ENCODE assay signal across 14 cellular contexts in the genomic region with DNA sequence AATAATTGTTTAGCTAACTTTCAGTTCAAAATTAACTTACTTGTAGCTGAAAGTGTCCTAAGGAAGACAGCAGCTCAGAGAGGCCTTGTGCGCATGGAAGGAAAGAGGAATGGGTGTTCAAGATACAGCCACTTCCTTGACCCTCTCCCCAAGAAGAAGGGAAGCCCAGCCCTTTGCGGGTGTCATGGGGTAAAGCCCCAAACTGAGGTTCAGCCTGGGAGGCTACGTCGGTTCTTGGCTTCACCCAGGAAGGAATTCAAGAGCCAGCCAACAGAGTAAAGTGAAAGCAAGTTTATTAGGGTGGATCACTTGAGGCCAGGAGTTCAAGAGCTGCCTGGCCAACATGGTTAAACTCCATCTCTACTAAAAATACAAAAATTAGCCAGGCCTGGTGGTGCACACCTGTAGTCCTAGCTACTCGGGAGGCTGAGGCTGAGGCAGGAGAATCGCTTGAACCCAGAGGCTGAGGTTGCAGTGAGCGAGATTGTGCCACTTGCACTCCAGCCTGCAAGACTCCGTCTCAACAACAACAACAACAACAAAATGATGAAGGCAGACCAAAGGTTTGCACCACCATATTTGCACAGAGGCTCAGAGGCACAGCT. TPM values are rescaled to one million over a fixed set of nuclear protein-coding genes. Genes with fewer than 3 reads are reported as not detected.
DNase-seq lines count a peak whose midpoint lies in the region; ATAC-seq and TF ChIP-seq lines count a peak whose summit lies in the region.
"Had no signal": no experiment of that assay in that cellular context is flagged by ENCODE, and none has a peak within 500 bp of the region (broad histone marks: within the 10 kb centered on the region; RNA-seq: fewer than 3 reads in every experiment).

No MANE protein-coding gene starts in this region.

- WGBS in tibial nerve, 2 donors = 86 to 88% methylated on average over 8 of the region's 8 CpGs

- TF ChIP-seq EP300 in tibial nerve (IDR thresholded peaks at IDR 0.05) = no peak

- H3K9me3 ChIP-seq in mucosa of descending colon = no peaks in the 10 kb centered on the region
- H3K9me3 ChIP-seq in tibial nerve = no peaks in the 10 kb centered on the region
- H3K9me3 ChIP-seq: thyroid gland had no signal

- in situ Hi-C loops in brain microvascular endothelial cell (cut with HindIII; ENCODE audit: low pct_ligation_motif_present, low sequenced_read_pairs) = no loop called here

- H3K9me3 Mint-ChIP-seq in activated naive CD4-positive, alpha-beta T cell treated with anti-CD3 and anti-CD28 coated beads, Interleukin-2, amount 50 U/mL, for 24 hours = no peaks in the 10 kb centered on the region

- H3K27me3 ChIP-seq in brain microvascular endothelial cell (replicated peaks) (no peaks in the 10 kb centered on the region), tibial nerve (peaks cover 0 to 10% of the 10 kb centered on the region in 2 donors)
- H3K27me3 ChIP-seq: thyroid gland had no signal

- H3K4me1 ChIP-seq in mucosa of descending colon (ENCODE audit: low read depth) (peaks cover 29% of the 10 kb centered on the region), tibial nerve (peaks cover 0 to 28% (median 13%) of the 10 kb centered on the region in 4 donors)

- peaks cover 2% of the 10 kb centered on the region for H3K36me3 Mint-ChIP-seq in activated naive CD4-positive, alpha-beta T cell treated with anti-CD3 and anti-CD28 coated beads, Interleukin-2, amount 50 U/mL, for 24 hours

- H3K36me3 ChIP-seq in brain microvascular endothelial cell (replicated peaks) (no peaks in the 10 kb centered on the region), mucosa of descending colon (ENCODE audit: low read depth) (no peaks in the 10 kb centered on the region), tibial nerve (no peaks in the 10 kb centered on the region)
- H3K36me3 ChIP-seq: thyroid gland had no signal

- H3K27me3 Mint-ChIP-seq in activated naive CD4-positive, alpha-beta T cell treated with anti-CD3 and anti-CD28 coated beads, Interleukin-2, amount 50 U/mL, for 24 hours = peaks cover 44% of the 10 kb centered on the region

- no peak for TF ChIP-seq POLR2A in tibial nerve (IDR thresholded peaks at IDR 0.05)

- no peak overlapping the region for H3K4me3 ChIP-seq in brain microvascular endothelial cell (ENCODE audit: low read depth, low read length)
- H3K4me3 ChIP-seq in mucosa of descending colon = no peak overlapping the region
- no peak overlapping the region for H3K4me3 ChIP-seq in tibial nerve

- H3K27ac ChIP-seq in brain microvascular endothelial cell (peak overlapping the region; percentile 77), tibial nerve (peak overlapping the region in 3 of 4 donors; percentile 9 to 53 (median 31))
- H3K27ac ChIP-seq: thyroid gland had no signal

- ATAC-seq in mucosa of descending colon (peak; percentile 6), GM18867 (IDR thresholded peaks at IDR 0.05; ENCODE audit: unreplicated experiment) (no peak), GM19023 (IDR thresholded peaks at IDR 0.05; ENCODE audit: unreplicated experiment) (no peak)
- ATAC-seq: activated CD4-positive, alpha-beta T cell treated with anti-CD3 and anti-CD28 coated beads for 36 hours had no signal

- intact Hi-C loops in mucosa of descending colon (cut with DNase I, micrococcal nuclease) = no loop called here

- H3K4me1 Mint-ChIP-seq in activated naive CD4-positive, alpha-beta T cell treated with anti-CD3 and anti-CD28 coated beads, Interleukin-2, amount 50 U/mL, for 24 hours = peaks cover 11% of the 10 kb centered on the region

- TF ChIP-seq CTCF in brain microvascular endothelial cell (IDR thresholded peaks at IDR 0.05; ENCODE audit: low read depth, low read length, missing control alignments) (no peak), mucosa of descending colon (IDR thresholded peaks at IDR 0.05) (no peak), tibial nerve (IDR thresholded peaks at IDR 0.05) (no peak)

- peak overlapping the region; percentile 43 for H3K4me3 Mint-ChIP-seq in activated naive CD4-positive, alpha-beta T cell treated with anti-CD3 and anti-CD28 coated beads, Interleukin-2, amount 50 U/mL, for 24 hours
- H3K4me3 Mint-ChIP-seq: activated CD4-positive, alpha-beta T cell treated with anti-CD3 and anti-CD28 coated beads for 36 hours; B cell had no signal

- no peak overlapping the region for H3K27ac Mint-ChIP-seq in activated naive CD4-positive, alpha-beta T cell treated with anti-CD3 and anti-CD28 coated beads, Interleukin-2, amount 50 U/mL, for 24 hours
- H3K27ac Mint-ChIP-seq: activated CD4-positive, alpha-beta T cell treated with anti-CD3 and anti-CD28 coated beads for 36 hours; B cell had no signal

- DNase-seq in activated naive CD4-positive, alpha-beta T cell treated with anti-CD3 and anti-CD28 coated beads, Interleukin-2, amount 50 U/mL, for 16 hours = no peak
- no peak for DNase-seq in brain microvascular endothelial cell
- DNase-seq in mucosa of descending colon = peak in 2 of 3 donors; percentile 37 to 44
- DNase-seq in tibial nerve (ENCODE audit: low spot score in 2 of 2) = peak in 1 of 2 donors; percentile 4
- DNase-seq in LoVo (ENCODE audit: low spot score) = no peak
- DNase-seq: activated CD4-positive, alpha-beta T cell treated with anti-CD3 and anti-CD28 coated beads for 36 hours; mammary epithelial cell; NCI-H2029 treated with DMSO at 0.1 percent for 48 hours; SHP77 had no signal

RNA-seq across cellular contexts. Expression of gene GPRIN2, which starts 15.9 kb away (rescaled TPM):
- total RNA-seq in mucosa of descending colon (10 to 100 TPM; 17.2 to 58.7 (median 40.7) TPM), tibial nerve (1 to 10 TPM in 3 of 4 donors, under 1 TPM in 1; 0.98 to 2.8 (median 2.3) TPM)
- total RNA-seq: activated CD4-positive, alpha-beta T cell treated with anti-CD3 and anti-CD28 coated beads for 36 hours; B cell had no signal

RNA-seq across cellular contexts. Expression of gene SYT15, which starts 38.4 kb away (rescaled TPM):
- total RNA-seq in mucosa of descending colon = 1 to 10 TPM; 1.4 to 3.2 (median 2.3) TPM
- total RNA-seq in tibial nerve = 10 to 100 TPM in 1 of 4 donors, 1 to 10 TPM in 3; 4.2 to 11.0 (median 6.9) TPM

Comparison
In these comparisons a context has a peak if more than half of its experiments do, and no peak if none do; other contexts are left out.
1. DNase-seq: peak in mucosa of descending colon (2 of 3); none in activated naive CD4-positive, alpha-beta T cell treated with anti-CD3 and anti-CD28 coated beads, Interleukin-2, amount 50 U/mL, for 16 hours (single experiment), brain microvascular endothelial cell (single experiment) and LoVo (single experiment).
2. RNA of gene GPRIN2, which starts 15.9 kb away (total RNA-seq): 17.2 to 58.7 TPM in mucosa of descending colon; 0.98 to 2.8 TPM in tibial nerve; every median in the first group is over 4 times any median in the second.